Comparison of ENCODE assay signal across 3 cellular contexts in genomic region chr1:87586501-87586900, GRCh38.
"Had no signal": no experiment of that assay in that cellular context is flagged by ENCODE, and none has a peak within 500 bp of the region (broad histone marks: within the 10 kb centered on the region; RNA-seq: fewer than 3 reads in every experiment).

No MANE protein-coding gene starts in this region.

- ATAC-seq: GM12878 had no signal

- DNase-seq: GDM1, GF-D8 had no signal

- H3K4me3 ChIP-seq: GM12878 had no signal
